ENCODE assay signal across 19 cellular contexts in the genomic region with DNA sequence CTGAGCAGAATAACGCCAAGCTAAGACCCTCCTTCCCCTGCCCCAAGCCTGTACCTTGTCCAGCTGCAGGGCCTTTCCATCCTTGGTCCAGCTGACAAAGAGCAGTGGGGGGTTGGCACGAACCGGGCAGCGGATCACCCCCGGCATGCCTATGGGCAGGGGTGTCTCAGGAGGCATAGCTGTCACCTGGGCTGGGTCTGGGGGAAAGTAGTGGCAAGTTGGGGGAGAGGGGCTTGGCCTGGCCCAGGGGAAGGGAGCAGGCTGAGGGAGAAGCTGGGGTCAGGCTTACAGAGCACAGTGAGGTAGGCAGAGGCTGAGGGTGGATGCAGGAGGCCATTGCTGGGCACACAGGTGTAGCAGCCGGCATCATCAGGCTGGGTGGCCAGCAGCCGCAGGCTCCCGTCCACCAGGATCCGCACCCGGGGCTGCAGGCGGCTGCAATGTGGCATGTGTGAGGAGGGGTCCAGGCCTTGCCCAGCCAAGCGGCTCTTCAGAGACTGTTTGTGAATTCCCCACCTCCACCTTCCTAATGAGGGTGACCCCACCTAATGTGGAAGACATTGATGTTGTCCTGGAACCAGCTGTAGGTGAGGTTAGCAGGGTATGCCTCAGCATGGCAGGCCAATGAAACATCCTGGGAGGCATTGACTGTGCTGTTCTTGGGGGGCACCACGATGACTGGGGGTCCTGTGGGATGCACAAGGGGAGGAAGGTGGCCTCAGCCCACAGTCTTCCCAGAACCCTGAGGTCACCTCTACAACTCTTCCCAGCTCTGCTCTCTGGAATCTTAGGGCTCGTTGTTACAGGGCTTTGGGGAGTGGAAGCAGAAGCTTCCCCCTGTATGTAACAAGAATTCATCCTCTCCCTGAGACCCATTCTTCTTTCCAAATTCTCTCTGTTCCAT. TPM values are rescaled to one million over a fixed set of nuclear protein-coding genes. Genes with fewer than 3 reads are reported as not detected.
DNase-seq lines count a peak whose midpoint lies in the region; ATAC-seq, FAIRE-seq and TF ChIP-seq lines count a peak whose summit lies in the region.
"Had no signal": no experiment of that assay in that cellular context is flagged by ENCODE, and none has a peak within 500 bp of the region (broad histone marks: within the 10 kb centered on the region; RNA-seq: fewer than 3 reads in every experiment).

No MANE protein-coding gene starts in this region.

- peaks cover 5% of the 10 kb centered on the region for H3K36me3 Mint-ChIP-seq in T-helper 17 cell (ENCODE audit: low read depth)
- H3K36me3 Mint-ChIP-seq: CD8-positive, alpha-beta T cell had no signal

- peaks cover 27% of the 10 kb centered on the region for H3K4me1 Mint-ChIP-seq in T-helper 17 cell

- H3K36me3 ChIP-seq in H7 (replicated peaks; ENCODE audit: control insufficient read depth, insufficient read depth, low read length) (no peaks in the 10 kb centered on the region; the same call in 1 of the 2 replicates), kidney (ENCODE audit: control insufficient read depth in 1 of 2, insufficient read depth in 2 of 2, low read length in 2 of 2) (no peaks in the 10 kb centered on the region), upper lobe of right lung (no peaks in the 10 kb centered on the region)

- H3K27ac ChIP-seq in kidney (ENCODE audit: low read depth in 2 of 2, low read length in 2 of 2): no peak overlapping the region
- H3K27ac ChIP-seq in upper lobe of right lung: no peak overlapping the region

- DNase-seq in H7 (peak; percentile 22), T-helper 17 cell (no peak), kidney (peak; percentile 51), upper lobe of right lung (peak; percentile 48), NCI-H1930 (lab: John Stamatoyannopoulos, UW) (no peak), inferior parietal cortex (ENCODE audit: extremely low spot score) (no peak)
- DNase-seq: ACHN; Calu3; CD8-positive, alpha-beta T cell; DMS79 treated with DMSO at 0.1 percent for 48 hours; GF-D8; HFFc6 had no signal

- ATAC-seq in T-helper 17 cell: no peak
- ATAC-seq in upper lobe of right lung: no peak
- no peak for ATAC-seq in HG03432 (IDR thresholded peaks at IDR 0.05; ENCODE audit: unreplicated experiment)
- ATAC-seq: CD8-positive, alpha-beta T cell; GM23338; HCT116; HepG2 had no signal

- H3K4me3 Mint-ChIP-seq in T-helper 17 cell: no peak overlapping the region
- H3K4me3 Mint-ChIP-seq: CD8-positive, alpha-beta T cell; GM23338; HFFc6 had no signal

- H3K4me3 ChIP-seq in H7 (ENCODE audit: insufficient read depth, low read depth, low read length) (no peak overlapping the region), kidney (ENCODE audit: low read length in 2 of 2) (no peak overlapping the region), upper lobe of right lung (no peak overlapping the region)
- H3K4me3 ChIP-seq: GM23338 had no signal

- H3K4me1 ChIP-seq in kidney (ENCODE audit: control insufficient read depth in 1 of 2, insufficient read depth in 1 of 2, low read depth in 1 of 2, low read length in 2 of 2) (peaks cover 0 to 4% of the 10 kb centered on the region in 2 donors), upper lobe of right lung (peaks cover 6% of the 10 kb centered on the region)

- H3K27me3 ChIP-seq in H7 (ENCODE audit: control insufficient read depth, insufficient read depth, low read length) (peaks cover 4% of the 10 kb centered on the region; the same call in 1 of the 2 replicates), upper lobe of right lung (no peaks in the 10 kb centered on the region)

- no peak overlapping the region for H3K9ac ChIP-seq in kidney (ENCODE audit: low read length in 2 of 2)

- intact Hi-C loops in kidney (cut with DNase I) (loop anchor here (5.0 kb wide), 1 partner anchor 73 kb away; no protein-coding TSS in a partner anchor), upper lobe of right lung (cut with DNase I) (loop anchor here (5.0 kb wide), 1 partner anchor 73 kb away; no protein-coding TSS in a partner anchor)

- H3K27me3 Mint-ChIP-seq in T-helper 17 cell: peaks cover 25% of the 10 kb centered on the region

- TF ChIP-seq CTCF in kidney (IDR thresholded peaks at IDR 0.05; ENCODE audit: borderline replicate concordance, extremely low read depth, insufficient read depth) (no peak), upper lobe of right lung (IDR thresholded peaks at IDR 0.05) (no peak)

- FAIRE-seq in kidney (lab: Jason Lieb, UNC): no peak
- FAIRE-seq: H54, HepG2 had no signal

- peak overlapping the region; percentile 29 for H3K27ac Mint-ChIP-seq in T-helper 17 cell
- H3K27ac Mint-ChIP-seq: CD8-positive, alpha-beta T cell; GM23338; HFFc6 had no signal

- H3K9me3 ChIP-seq in T-helper 17 cell (ENCODE audit: control insufficient read depth, low read length, poor library complexity, severe bottlenecking) (no peaks in the 10 kb centered on the region), kidney (ENCODE audit: control insufficient read depth in 1 of 2, low read length in 2 of 2) (no peaks in the 10 kb centered on the region), upper lobe of right lung (no peaks in the 10 kb centered on the region)

RNA-seq across cellular contexts. Expression of a gene that starts 9.1 kb away (rescaled TPM):
- total RNA-seq in H7 (2014; rRNA removed; shearing (Covaris generic)): 242 and 387 TPM in 2 replicates
- total RNA-seq in T-helper 17 cell: 100 to 1,000 TPM; 515 to 717 TPM
- total RNA-seq in kidney: 358 TPM
- polyA plus RNA-seq in kidney (ENCODE audit: insufficient read depth, low read depth, low replicate concordance): 223 TPM
- total RNA-seq in upper lobe of right lung: 435 TPM

RNA-seq across cellular contexts. Expression of a gene that starts 11.0 kb away (rescaled TPM):
- total RNA-seq in H7 (2014; rRNA removed; shearing (Covaris generic)): 4.4 and 6.1 TPM in 2 replicates
- total RNA-seq in T-helper 17 cell: under 1 TPM in 1 of 2 donors, not detected in 1; 0.07 TPM
- 0.88 TPM for total RNA-seq in kidney
- 1.3 TPM for polyA plus RNA-seq in kidney (ENCODE audit: insufficient read depth, low read depth, low replicate concordance)
- total RNA-seq in upper lobe of right lung: 2.2 TPM
- total RNA-seq: CD8-positive, alpha-beta T cell; HepG2; HFFc6 had no signal
- polyA plus RNA-seq: BJ had no signal

RNA-seq across cellular contexts. Expression of a gene that starts 19.6 kb away (rescaled TPM):
- not detected in 2 replicates for total RNA-seq in H7 (2014; rRNA removed; shearing (Covaris generic))
- not detected for total RNA-seq in T-helper 17 cell
- total RNA-seq in kidney: not detected
- not detected for polyA plus RNA-seq in kidney (ENCODE audit: insufficient read depth, low read depth, low replicate concordance)
- not detected for total RNA-seq in upper lobe of right lung
- total RNA-seq: A172; Calu3; CD8-positive, alpha-beta T cell; GM23338; HepG2 had no signal
- polyA plus RNA-seq: BJ, GM23338 had no signal

RNA-seq across cellular contexts. Expression of a gene that starts 34.4 kb away (rescaled TPM):
- total RNA-seq in H7 (2014; rRNA removed; shearing (Covaris generic)): 0.17 and 1.6 TPM in 2 replicates
- total RNA-seq in T-helper 17 cell: 1 to 10 TPM; 4.6 to 6.3 TPM
- 1.0 TPM for total RNA-seq in kidney
- 14.2 TPM for polyA plus RNA-seq in kidney (ENCODE audit: insufficient read depth, low read depth, low replicate concordance)
- 1.9 TPM for total RNA-seq in upper lobe of right lung
- total RNA-seq: GM23338, HepG2 had no signal
- polyA plus RNA-seq: HepG2 had no signal

Comparison
In these comparisons a context has a peak if more than half of its experiments do, and no peak if none do; other contexts are left out.
1. DNase-seq: peak in H7 (single experiment), kidney (single experiment) and upper lobe of right lung (single experiment); none in T-helper 17 cell (0 of 3), NCI-H1930 (0 of 2) and inferior parietal cortex (single experiment).